In the genomic region with DNA sequence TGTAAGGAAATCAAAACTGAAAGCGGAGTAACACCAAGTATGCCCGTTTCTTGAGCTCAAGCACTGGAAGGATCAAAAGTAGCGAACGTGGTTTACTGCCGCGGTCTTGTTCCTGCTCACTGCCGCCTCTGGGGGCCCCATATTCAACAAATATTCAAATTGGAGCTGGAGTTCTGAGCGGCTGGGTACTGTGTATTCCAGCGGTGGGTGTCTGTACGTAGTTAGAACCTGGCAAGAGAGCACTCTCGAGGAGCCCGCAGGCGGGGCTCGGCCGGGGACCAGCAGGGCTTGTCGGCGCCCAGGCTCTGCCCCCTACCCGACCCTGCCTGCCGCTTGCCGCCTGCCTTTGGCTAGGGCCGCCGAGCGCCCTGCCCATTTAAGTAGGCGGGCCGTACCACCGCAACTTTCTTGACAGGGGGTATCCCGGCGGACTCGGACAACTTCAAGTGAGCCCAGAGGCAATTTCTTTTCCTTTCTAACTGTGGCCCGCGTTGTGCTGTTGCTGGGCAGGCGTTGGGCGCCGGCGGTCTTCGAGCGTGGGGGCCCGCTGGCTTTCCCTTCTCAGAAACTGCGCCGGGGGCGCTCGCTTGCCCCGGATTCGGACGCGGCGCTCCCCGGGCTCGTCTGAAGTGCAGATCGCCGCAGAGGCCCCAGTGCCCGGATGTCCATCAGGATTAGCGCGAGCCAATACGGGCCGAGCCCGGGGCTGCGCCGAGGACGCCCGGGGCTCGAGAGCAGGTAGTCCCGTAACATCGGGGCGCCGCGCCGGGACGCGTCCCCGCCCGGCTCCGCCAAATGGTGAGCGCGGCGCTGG, we compare ENCODE assay signal across 8 cellular contexts.
A peak's percentile ranks its signal among the peaks of the same experiment; 100 is the strongest.
DNase-seq lines count a peak whose midpoint lies in the region; ATAC-seq and TF ChIP-seq lines count a peak whose summit lies in the region.

No MANE protein-coding gene starts in this region.

- TF ChIP-seq CTCF in AG10803 (conservative IDR thresholded peaks at IDR 0.05; ENCODE audit: low read length) (peak; percentile 46), activated B cell treated with CpG ODN at 0.5 μM for 24 hours (IDR thresholded peaks at IDR 0.05) (no peak)

- H3K9me3 Mint-ChIP-seq in activated B cell treated with CpG ODN at 0.5 μM for 24 hours: no peaks in the 10 kb centered on the region

- no peaks in the 10 kb centered on the region for H3K27me3 Mint-ChIP-seq in activated B cell treated with CpG ODN at 0.5 μM for 24 hours

- H3K36me3 Mint-ChIP-seq in activated B cell treated with CpG ODN at 0.5 μM for 24 hours (ENCODE audit: low read depth): peaks cover 15% of the 10 kb centered on the region

- TF ChIP-seq POLR2A in GM18951 (IDR thresholded peaks at IDR 0.05; ENCODE audit: extremely low read depth, insufficient read depth, insufficient read length): peak; percentile 100

- CTCF ChIA-PET in activated B cell treated with CpG ODN at 0.5 μM for 24 hours (lab: Charles Lee): interaction anchor here (0.6 to 3.7 kb wide), 10 partner anchors 10 to 87 kb away, joined by 3 to 26 read pairs (median 4); partner anchors contain the start of gene AFF1

- H3K4me3 Mint-ChIP-seq in activated B cell treated with CpG ODN at 0.5 μM for 24 hours: peak overlapping the region; percentile 97

- ATAC-seq in HG03175 (IDR thresholded peaks at IDR 0.05; ENCODE audit: unreplicated experiment): peak; percentile 80
- ATAC-seq in activated B cell treated with CpG ODN at 0.5 μM for 24 hours (ENCODE audit: low read depth): peak; percentile 83

- POLR2A ChIA-PET in activated B cell treated with CpG ODN at 0.5 μM for 24 hours (lab: Charles Lee): interaction anchor here (0.5 to 9.5 kb wide), 38 partner anchors 9 to 214 kb away, joined by 3 to 256 read pairs (median 5); partner anchors contain the start of genes AFF1 and KLHL8

- H3K4me1 Mint-ChIP-seq in activated B cell treated with CpG ODN at 0.5 μM for 24 hours: peaks cover 54% of the 10 kb centered on the region

- intact Hi-C loops in activated B cell treated with CpG ODN at 0.5 μM for 24 hours (cut with micrococcal nuclease): loop anchor here (1.0 to 10.0 kb wide), 12 partner anchors 8 to 1302 kb away; partner anchors contain the start of genes HSD17B11, KLHL8 and PPM1K

- H3K4me3 ChIP-seq in AG10803 (ENCODE audit: low read length): peak overlapping the region; percentile 82

- H3K27ac ChIP-seq in caudate nucleus (ENCODE audit: low read depth, low read length): peak overlapping the region; percentile 97

- in situ Hi-C loops in GM18951 (cut with MboI; ENCODE audit: low sequenced_read_pairs, unreplicated experiment): loop anchor here (5.0 kb wide), 1 partner anchor 69 kb away; the partner anchor contains the start of gene AFF1

- peak overlapping the region; percentile 98 for H3K27ac Mint-ChIP-seq in activated B cell treated with CpG ODN at 0.5 μM for 24 hours

- DNase-seq in AG10803 (ENCODE audit: low read depth): peak; percentile 91
- DNase-seq in NCI-H2227 treated with DMSO at 0.1 percent for 48 hours (lab: John Stamatoyannopoulos, UW): peak; percentile 92
- DNase-seq in activated B cell treated with CpG ODN at 0.5 μM for 24 hours: peak; percentile 93
- DNase-seq in caudate nucleus (lab: John Stamatoyannopoulos, UW): peak; percentile 34 to 98 (median 89)
- peak; percentile 97 for DNase-seq in islet precursor cell
- DNase-seq in stimulated activated CD4-positive, alpha-beta T cell treated with anti-CD3 and anti-CD28 coated beads, Interleukin-12 subunit alpha, Interleukin-12 subunit beta, amount 100 ng/mL, for 4 hours: peak; percentile 75

Comparison
In these comparisons a context has a peak if more than half of its experiments do, and no peak if none do; other contexts are left out.
1. Peak in every context shown above with its lines: DNase-seq, ATAC-seq, H3K4me3 ChIP-seq and H3K27ac ChIP-seq.